In the genomic region with DNA sequence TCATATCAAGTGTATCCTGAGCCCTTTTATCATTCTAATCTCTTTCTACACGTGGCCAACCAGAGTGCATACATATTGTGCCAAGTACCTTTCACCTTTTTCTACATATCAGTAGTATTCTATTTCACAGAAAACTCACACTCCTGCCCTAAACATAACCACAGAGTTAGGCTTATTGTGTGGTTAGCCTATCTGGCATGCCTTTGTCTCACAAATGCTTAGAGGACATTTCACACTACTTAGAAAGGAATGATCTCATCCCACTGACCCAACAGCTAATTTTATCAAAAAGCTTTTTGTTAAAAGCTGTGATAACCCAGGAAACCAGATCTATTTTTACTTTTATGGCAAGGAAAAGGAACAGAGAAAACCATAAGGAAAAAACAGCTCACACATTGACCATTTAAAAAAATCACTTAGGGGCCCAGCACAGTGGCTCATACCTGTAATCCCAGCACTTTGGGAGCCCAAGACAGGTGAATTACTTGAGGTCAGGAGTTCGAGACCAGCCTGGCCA, we compare ENCODE assay signal across 8 cellular contexts. TPM values are rescaled to one million over a fixed set of nuclear protein-coding genes. Genes with fewer than 3 reads are reported as not detected.
DNase-seq lines count a peak whose midpoint lies in the region; ATAC-seq and TF ChIP-seq lines count a peak whose summit lies in the region.

No MANE protein-coding gene starts in this region.

- TF ChIP-seq CTCF in GM12865 (IDR thresholded peaks at IDR 0.05; ENCODE audit: insufficient read depth, low read depth, low read length, missing control alignments) (no peak), progenitor cell of endocrine pancreas (IDR thresholded peaks at IDR 0.05; ENCODE audit: unreplicated experiment) (no peak)

- no peaks in the 10 kb centered on the region for H3K36me3 Mint-ChIP-seq in progenitor cell of endocrine pancreas (ENCODE audit: insufficient read depth)

- ATAC-seq in GM18502 (IDR thresholded peaks at IDR 0.05; ENCODE audit: poor library complexity, unreplicated experiment): no peak

- H3K27ac Mint-ChIP-seq in progenitor cell of endocrine pancreas: peak overlapping the region; percentile 92

- H3K4me1 Mint-ChIP-seq in progenitor cell of endocrine pancreas (ENCODE audit: low read depth): peaks cover 13% of the 10 kb centered on the region

- H3K9me3 Mint-ChIP-seq in progenitor cell of endocrine pancreas (ENCODE audit: low read depth): no peaks in the 10 kb centered on the region

- no peak overlapping the region for H3K4me3 ChIP-seq in GM12865 (ENCODE audit: low read depth, low read length)

- DNase-seq in GM12865 (ENCODE audit: low read depth): peak; percentile 6
- peak; percentile 82 for DNase-seq in SW480 (ENCODE audit: low spot score)
- peak; percentile 75 for DNase-seq in fibroblast of peridontal ligament (ENCODE audit: extremely low read depth)
- DNase-seq in progenitor cell of endocrine pancreas (ENCODE audit: low spot score, unreplicated experiment): no peak
- DNase-seq in NCI-H1092 treated with DMSO at 0.1 percent for 48 hours (lab: John Stamatoyannopoulos, UW): no peak
- no peak for DNase-seq in NCI-H2227 treated with DMSO at 0.1 percent for 48 hours (lab: John Stamatoyannopoulos, UW)
- DNase-seq in germinal center (ENCODE audit: low spot score): no peak

- H3K27me3 Mint-ChIP-seq in progenitor cell of endocrine pancreas: no peaks in the 10 kb centered on the region

- no peak overlapping the region for H3K4me3 Mint-ChIP-seq in progenitor cell of endocrine pancreas (ENCODE audit: low read depth)

RNA-seq across cellular contexts. Expression of gene MAP4, which starts 17.8 kb away (rescaled TPM):
- 121 and 127 TPM in 2 replicates for total RNA-seq in progenitor cell of endocrine pancreas

Comparison
In these comparisons a context has a peak if more than half of its experiments do, and no peak if none do; other contexts are left out.
1. DNase-seq: peak in GM12865 (single experiment), SW480 (single experiment) and fibroblast of peridontal ligament (single experiment); none in progenitor cell of endocrine pancreas (single experiment), NCI-H1092 treated with DMSO at 0.1 percent for 48 hours (single experiment), NCI-H2227 treated with DMSO at 0.1 percent for 48 hours (single experiment) and germinal center (single experiment).